In the genomic region with DNA sequence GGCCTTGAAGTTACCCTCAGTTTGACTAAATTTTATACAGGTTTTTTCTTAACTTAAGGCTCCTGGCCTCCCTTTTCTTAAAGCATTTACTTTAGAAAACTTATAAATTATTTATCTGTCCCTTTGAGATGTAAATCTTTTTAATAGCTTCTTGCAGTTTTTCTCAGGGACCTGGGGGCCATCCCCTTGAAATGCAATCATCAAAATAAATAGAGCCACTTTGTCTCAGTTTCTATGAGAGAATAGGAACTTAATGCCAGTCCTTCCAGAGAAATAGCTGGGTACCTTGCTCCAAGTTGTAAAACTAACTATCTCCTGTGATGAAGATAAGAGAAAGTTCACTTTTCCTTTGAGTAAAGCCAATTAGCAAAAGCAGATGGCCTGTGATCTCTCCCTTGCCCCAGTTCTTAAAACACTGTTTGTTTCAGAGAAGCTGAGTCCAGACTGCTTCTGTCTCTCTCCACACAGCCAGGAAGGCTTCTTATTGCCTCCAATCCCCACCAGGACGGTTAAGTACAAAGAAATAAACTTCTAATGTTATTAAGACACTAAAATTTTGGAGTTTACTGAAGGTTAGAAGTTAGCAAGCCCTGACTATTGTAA, we compare ENCODE assay signal across 24 cellular contexts.
DNase-seq lines count a peak whose midpoint lies in the region; ATAC-seq, FAIRE-seq and TF ChIP-seq lines count a peak whose summit lies in the region.
"Had no signal": no experiment of that assay in that cellular context is flagged by ENCODE, and none has a peak within 500 bp of the region (broad histone marks: within the 10 kb centered on the region; RNA-seq: fewer than 3 reads in every experiment).

No MANE protein-coding gene starts in this region.

- H3K23ac ChIP-seq in H1 (ENCODE audit: insufficient read length), result no peak overlapping the region

- peak; percentile 34 for DNase-seq in GM23338 (ENCODE audit: low spot score)
- DNase-seq in NCI-H82 (lab: John Stamatoyannopoulos, UW), result peak; percentile 90
- peak in 1 of 2 experiments; percentile 10 for DNase-seq in H1 (ENCODE audit: low read depth in 1 of 2, low spot score in 2 of 2)
- DNase-seq in ascending aorta (ENCODE audit: low spot score in 2 of 2), result no peak
- DNase-seq in NCI-H446 (lab: John Stamatoyannopoulos, UW), result no peak
- DNase-seq: AML-193; CD4-positive, alpha-beta T cell; GDM1; GOT3; HCEC 1CT; Karpas-422; NCI-H1092 treated with DMSO at 0.1 percent for 48 hours; NCI-H1436 treated with DMSO at 0.1 percent for 48 hours; NCI-H187 treated with DMSO at 0.1 percent for 48 hours; NCI-H446 treated with DMSO at 0.1 percent for 48 hours; PC-9; SJCRH30 had no signal

- no peak for TF ChIP-seq RAD21 in H1 (IDR thresholded peaks at IDR 0.05 in 1 of 2, conservative IDR thresholded peaks at IDR 0.05 in 1 of 2; ENCODE audit: low read depth in 2 of 2, low read length in 2 of 2)

- FAIRE-seq in H1 (lab: Jason Lieb, UNC), result no peak
- FAIRE-seq: A204.1, D721Med, GM12878 had no signal

- H2BK12ac ChIP-seq in H1 (ENCODE audit: low read depth, low read length), result no peak overlapping the region

- H3K27ac Mint-ChIP-seq in GM23338, result no peak overlapping the region
- H3K27ac Mint-ChIP-seq: CD4-positive, alpha-beta T cell had no signal

- intact Hi-C loops in ascending aorta (cut with DNase I), result no loop called here

- no peak overlapping the region for H2BK120ac ChIP-seq in H1 (replicated peaks; ENCODE audit: low read depth, low read length)

- H2BK15ac ChIP-seq in H1 (ENCODE audit: low read length), result no peak overlapping the region

- 0 out of 2 replicates have a peak, but pooled peaks cover 12% of the 10 kb centered on the region for H3K4me1 ChIP-seq in GM23338 (ENCODE audit: insufficient read depth)
- peaks cover 0 to 7% (median 0%) of the 10 kb centered on the region in 4 experiments; a peak in 1 of 7 replicates for H3K4me1 ChIP-seq in H1 (replicated peaks in 1 of 4; ENCODE audit: control insufficient read depth in 3 of 4, insufficient read depth in 4 of 4, low read length in 3 of 4)
- peaks cover 7% of the 10 kb centered on the region for H3K4me1 ChIP-seq in neuron (ENCODE audit: insufficient read depth, low read length)
- H3K4me1 ChIP-seq in ascending aorta, result no peaks in the 10 kb centered on the region
- H3K4me1 ChIP-seq: BLaER1 treated with 17β-estradiol and CSF1 and Interleukin-3, amounts not matched to agents 10 nM and 100 nM; SJCRH30 had no signal

- POLR2A ChIA-PET in H1 (lab: Charles Lee; ENCODE audit: partially characterized antibody), result no interaction called here

- peaks cover 20% of the 10 kb centered on the region for H3K4me1 Mint-ChIP-seq in GM23338

- H3K56ac ChIP-seq in H1 (replicated peaks; ENCODE audit: insufficient read length, low read depth, low read length), result no peak overlapping the region

- H4K91ac ChIP-seq in H1 (replicated peaks; ENCODE audit: insufficient read length, low read length), result no peak overlapping the region

- no peak overlapping the region for H2AK5ac ChIP-seq in H1 (ENCODE audit: low read depth, low read length)

- H3K27ac ChIP-seq in GM23338 (ENCODE audit: low read depth) (no peak overlapping the region), H1 (ENCODE audit: low read depth, low read length) (no peak overlapping the region), ascending aorta (no peak overlapping the region)
- H3K27ac ChIP-seq: BLaER1 treated with 17β-estradiol and CSF1 and Interleukin-3, amounts not matched to agents 10 nM and 100 nM; PC-9; SJCRH30 had no signal

- H3K18ac ChIP-seq in H1 (ENCODE audit: extremely low read depth, low read length), result no peak overlapping the region

- no peak overlapping the region for H3K9ac ChIP-seq in H1 (replicated peaks in 1 of 4; ENCODE audit: extremely low read depth in 1 of 4, low read depth in 3 of 4, low read length in 3 of 4)
- H3K9ac ChIP-seq: BLaER1 treated with 17β-estradiol and CSF1 and Interleukin-3, amounts not matched to agents 10 nM and 100 nM had no signal

- H4K20me1 ChIP-seq in GM23338 (replicated peaks; ENCODE audit: insufficient read depth) (no peaks in the 10 kb centered on the region), H1 (replicated peaks in 1 of 2; ENCODE audit: control insufficient read depth in 1 of 2, insufficient read depth in 2 of 2, low read length in 2 of 2) (no peaks in the 10 kb centered on the region)
- H4K20me1 ChIP-seq: BLaER1 treated with 17β-estradiol and CSF1 and Interleukin-3, amounts not matched to agents 10 nM and 100 nM had no signal

- no peak overlapping the region for H3K4ac ChIP-seq in H1 (replicated peaks; ENCODE audit: insufficient read length, low read depth, low read length)

- H2AFZ ChIP-seq in GM23338 (no peak overlapping the region), H1 (ENCODE audit: low read length) (no peak overlapping the region), neuron (ENCODE audit: low read depth, low read length) (peak overlapping the region; percentile 57)
- H2AFZ ChIP-seq: PC-9 had no signal

- no peak overlapping the region for H4K5ac ChIP-seq in H1 (ENCODE audit: insufficient read length, low read depth, low read length)

- ATAC-seq in GM23338 (peak; percentile 75), GM21381 (IDR thresholded peaks at IDR 0.05; ENCODE audit: unreplicated experiment) (no peak)
- ATAC-seq: GM12878, Right ventricle myocardium inferior had no signal

- no peaks in the 10 kb centered on the region for H3F3A ChIP-seq in GM23338 (replicated peaks; ENCODE audit: low read depth)

- H3K4me3 ChIP-seq in GM23338, result no peak overlapping the region
- no peak overlapping the region for H3K4me3 ChIP-seq in H1 (ENCODE audit: extremely low read depth in 1 of 4, insufficient read depth in 2 of 4, low read depth in 3 of 4, low read length in 4 of 4)
- H3K4me3 ChIP-seq in neuron (ENCODE audit: low read length), result no peak overlapping the region
- no peak overlapping the region for H3K4me3 ChIP-seq in ascending aorta
- H3K4me3 ChIP-seq: BLaER1 treated with 17β-estradiol and CSF1 and Interleukin-3, amounts not matched to agents 10 nM and 100 nM; GM12878; PC-9; SJCRH30 had no signal

- H3K4me2 ChIP-seq in GM23338, result peak overlapping the region; percentile 10
- peak overlapping the region in 1 of 2 experiments; percentile 36; a peak in 2 of 4 replicates for H3K4me2 ChIP-seq in H1 (ENCODE audit: insufficient read depth in 1 of 2, low read depth in 2 of 2, low read length in 2 of 2)
- H3K4me2 ChIP-seq: BLaER1 treated with 17β-estradiol and CSF1 and Interleukin-3, amounts not matched to agents 10 nM and 100 nM; PC-9 had no signal

- no peaks in the 10 kb centered on the region for H3K23me2 ChIP-seq in H1 (ENCODE audit: low read depth, low read length)

- H3K9me3 Mint-ChIP-seq in GM23338, result no peaks in the 10 kb centered on the region

- H3K36me3 ChIP-seq in GM23338 (ENCODE audit: insufficient read depth), result no peaks in the 10 kb centered on the region
- H3K36me3 ChIP-seq in H1 (ENCODE audit: control insufficient read depth in 2 of 4, insufficient read depth in 4 of 4, low read length in 3 of 4), result no peaks in the 10 kb centered on the region
- H3K36me3 ChIP-seq in neuron (ENCODE audit: insufficient read depth, low read length), result no peaks in the 10 kb centered on the region
- no peaks in the 10 kb centered on the region for H3K36me3 ChIP-seq in ascending aorta
- H3K36me3 ChIP-seq: BLaER1 treated with 17β-estradiol and CSF1 and Interleukin-3, amounts not matched to agents 10 nM and 100 nM; SJCRH30 had no signal

- TF ChIP-seq POLR2A in H1 (IDR thresholded peaks at IDR 0.05; ENCODE audit: control extremely low read depth in 1 of 2, low read depth in 2 of 2, low read length in 2 of 2), result no peak

- H3K79me2 ChIP-seq in GM23338 (replicated peaks; ENCODE audit: insufficient read depth), result no peaks in the 10 kb centered on the region
- H3K79me2 ChIP-seq in H1 (ENCODE audit: control insufficient read depth in 1 of 2, insufficient read depth in 2 of 2, low read length in 2 of 2), result no peaks in the 10 kb centered on the region

- no peak overlapping the region for H3K14ac ChIP-seq in H1 (ENCODE audit: insufficient read length)

- no peaks in the 10 kb centered on the region for H3K9me2 ChIP-seq in GM23338 (ENCODE audit: insufficient read depth)

- peaks cover 31% of the 10 kb centered on the region for H3K27me3 ChIP-seq in GM23338 (ENCODE audit: insufficient read depth)
- peaks cover 0 to 9% (median 0%) of the 10 kb centered on the region in 4 experiments; a peak in 3 of 7 replicates for H3K27me3 ChIP-seq in H1 (replicated peaks in 1 of 4; ENCODE audit: control insufficient read depth in 3 of 4, extremely low read depth in 1 of 4, insufficient read depth in 3 of 4, low read length in 3 of 4)
- H3K27me3 ChIP-seq in neuron (ENCODE audit: insufficient read depth, low read length), result no peaks in the 10 kb centered on the region
- no peaks in the 10 kb centered on the region for H3K27me3 ChIP-seq in ascending aorta
- H3K27me3 ChIP-seq: BLaER1 treated with 17β-estradiol and CSF1 and Interleukin-3, amounts not matched to agents 10 nM and 100 nM; SJCRH30 had no signal

- WGBS in H1 (ENCODE audit: extremely low coverage in 1 of 2, insufficient coverage in 1 of 2, insufficient read length in 1 of 2, insufficient replicate concordance in 2 of 2, low coverage in 1 of 2, low lambda C conversion rate in 2 of 2, missing lambda C conversion rate in 1 of 2), 2 experiments, result 65% methylated on average over 1 of the region's 1 CpG; no CpG with 5 or more reads in 1 of the 2 experiments

- no peaks in the 10 kb centered on the region for H3K9me3 ChIP-seq in H1 (ENCODE audit: insufficient read depth in 2 of 2, low read depth in 1 of 2, low read length in 1 of 2)
- no peaks in the 10 kb centered on the region for H3K9me3 ChIP-seq in neuron (ENCODE audit: low read length)
- H3K9me3 ChIP-seq in ascending aorta, result no peaks in the 10 kb centered on the region
- H3K9me3 ChIP-seq: BLaER1 treated with 17β-estradiol and CSF1 and Interleukin-3, amounts not matched to agents 10 nM and 100 nM; SJCRH30 had no signal

- TF ChIP-seq EP300 in H1 (IDR thresholded peaks at IDR 0.05; ENCODE audit: borderline replicate concordance in 1 of 2, low read depth in 2 of 2, low read length in 2 of 2), result no peak

- peak overlapping the region; percentile 33; the same call in 2 of the 3 replicates for H3K4me3 Mint-ChIP-seq in GM23338
- H3K4me3 Mint-ChIP-seq: CD4-positive, alpha-beta T cell had no signal

- H4K8ac ChIP-seq in H1 (ENCODE audit: extremely low read depth, insufficient read depth, low read length), result no peak overlapping the region

- H2BK5ac ChIP-seq in H1 (ENCODE audit: low read depth, low read length), result no peak overlapping the region

- CTCF ChIA-PET in H1 (lab: Charles Lee; ENCODE audit: partially characterized antibody), result no interaction called here

- TF ChIP-seq CTCF in GM23338 (conservative IDR thresholded peaks at IDR 0.05; ENCODE audit: low read depth in 2 of 2) (no peak), H1 (IDR thresholded peaks at IDR 0.05; ENCODE audit: control extremely low read depth in 1 of 3, insufficient read depth in 1 of 3, low read depth in 1 of 3, low read length in 3 of 3) (no peak), ascending aorta (IDR thresholded peaks at IDR 0.05) (no peak)

- no peaks in the 10 kb centered on the region for H3K36me3 Mint-ChIP-seq in GM23338 (ENCODE audit: low read depth)

- H3K79me1 ChIP-seq in H1 (ENCODE audit: low read depth, low read length), result no peaks in the 10 kb centered on the region

- H3K27me3 Mint-ChIP-seq in GM23338 (ENCODE audit: insufficient read depth, low read depth, poor library complexity), result peaks cover 10% of the 10 kb centered on the region
- H3K27me3 Mint-ChIP-seq: CD4-positive, alpha-beta T cell had no signal

- H2BK20ac ChIP-seq in H1 (ENCODE audit: low read length), result no peak overlapping the region

Comparison
In these comparisons a context has a peak if more than half of its experiments do, and no peak if none do; other contexts are left out.
1. DNase-seq: peak in GM23338 (single experiment) and NCI-H82 (single experiment); none in ascending aorta (0 of 2) and NCI-H446 (0 of 2).